ENCODE assay signal across 8 cellular contexts in genomic region chr2:70300771-70301343, GRCh38. TPM values are rescaled to one million over a fixed set of nuclear protein-coding genes. Genes with fewer than 3 reads are reported as not detected.
DNase-seq lines count a peak whose midpoint lies in the region; TF ChIP-seq lines count a peak whose summit lies in the region.

No MANE protein-coding gene starts in this region.

- H3K4me3 Mint-ChIP-seq in endothelial cell (ENCODE audit: unreplicated experiment) = peak overlapping the region; percentile 94

- no peaks in the 10 kb centered on the region for H3K9me3 ChIP-seq in parathyroid adenoma (ENCODE audit: control insufficient read depth, low read length)

- H3K4me1 ChIP-seq in parathyroid adenoma = peaks cover 6% of the 10 kb centered on the region

- H3K79me2 ChIP-seq in parathyroid adenoma = no peaks in the 10 kb centered on the region

- peak overlapping the region; percentile 77 for H3K9ac ChIP-seq in parathyroid adenoma

- H3K4me1 Mint-ChIP-seq in endothelial cell (ENCODE audit: unreplicated experiment) = no peaks in the 10 kb centered on the region

- no peaks in the 10 kb centered on the region for H3K36me3 ChIP-seq in parathyroid adenoma (ENCODE audit: control insufficient read depth, insufficient read depth, low read length)

- peak; percentile 39 for TF ChIP-seq CTCF in GM12865 (IDR thresholded peaks at IDR 0.05; ENCODE audit: insufficient read depth, low read depth, low read length, missing control alignments)
- TF ChIP-seq CTCF in endothelial cell (IDR thresholded peaks at IDR 0.05; ENCODE audit: unreplicated experiment) = no peak
- no peak for TF ChIP-seq CTCF in parathyroid adenoma (IDR thresholded peaks at IDR 0.05)

- H2AFZ ChIP-seq in parathyroid adenoma = peak overlapping the region; percentile 99

- intact Hi-C loops in posterior vena cava (cut with DNase I) = loop anchor here (5.0 to 10.0 kb wide), 2 partner anchors 314 to 389 kb away; no protein-coding TSS in a partner anchor

- peak overlapping the region; percentile 80 for H3K4me2 ChIP-seq in parathyroid adenoma (ENCODE audit: low read length)

- H3K9me3 Mint-ChIP-seq in endothelial cell (ENCODE audit: unreplicated experiment) = no peaks in the 10 kb centered on the region

- DNase-seq in GM12865 (ENCODE audit: low read depth) (peak; percentile 43), NCI-H82 treated with DMSO at 0.1 percent for 48 hours (lab: John Stamatoyannopoulos, UW; ENCODE audit: unreplicated experiment) (peak; percentile 30), endothelial cell (ENCODE audit: low spot score) (no peak), inferior parietal cortex (ENCODE audit: extremely low spot score) (no peak), globus pallidus (ENCODE audit: low spot score) (no peak), posterior vena cava (ENCODE audit: low spot score) (no peak), HuH-7 (ENCODE audit: low spot score) (no peak)

- H3K4me3 ChIP-seq in GM12865 (ENCODE audit: low read depth, low read length) = peak overlapping the region; percentile 75
- peak overlapping the region; percentile 81 for H3K4me3 ChIP-seq in parathyroid adenoma (ENCODE audit: low read depth, low read length)

- peak overlapping the region; percentile 88 for H3K27ac ChIP-seq in parathyroid adenoma

- H3K36me3 Mint-ChIP-seq in endothelial cell (ENCODE audit: low read depth, unreplicated experiment) = peaks cover 4% of the 10 kb centered on the region

- H3K27me3 Mint-ChIP-seq in endothelial cell (ENCODE audit: unreplicated experiment) = peaks cover 1% of the 10 kb centered on the region

- H3K27ac Mint-ChIP-seq in endothelial cell (ENCODE audit: unreplicated experiment) = no peak overlapping the region

- H3K27me3 ChIP-seq in parathyroid adenoma (ENCODE audit: control insufficient read depth, insufficient read depth, low read length) = no peaks in the 10 kb centered on the region

RNA-seq across cellular contexts. Expression of gene FAM136A, which starts 1.0 kb away (rescaled TPM):
- 37.9 TPM for total RNA-seq in endothelial cell (ENCODE audit: unreplicated experiment)
- total RNA-seq in posterior vena cava = 10 to 100 TPM; 19.2 to 24.7 TPM

RNA-seq across cellular contexts. Expression of gene SNRPG, which starts 7.3 kb away (rescaled TPM):
- total RNA-seq in endothelial cell (ENCODE audit: unreplicated experiment) = 176 TPM
- 100 to 1,000 TPM; 133 to 139 TPM for total RNA-seq in posterior vena cava

RNA-seq across cellular contexts. Expression of gene PCYOX1, which starts 42.9 kb away (rescaled TPM):
- total RNA-seq in endothelial cell (ENCODE audit: unreplicated experiment) = 52.2 TPM
- 10 to 100 TPM; 46.2 to 80.4 TPM for total RNA-seq in posterior vena cava

RNA-seq across cellular contexts. Expression of gene TIA1, which starts 52.4 kb away (rescaled TPM):
- total RNA-seq in endothelial cell (ENCODE audit: unreplicated experiment) (200 TPM), posterior vena cava (10 to 100 TPM; 53.4 to 77.3 TPM)

Comparison
In these comparisons a context has a peak if more than half of its experiments do, and no peak if none do; other contexts are left out.
1. DNase-seq: peak in GM12865 (single experiment) and NCI-H82 treated with DMSO at 0.1 percent for 48 hours (single experiment); none in endothelial cell (single experiment), inferior parietal cortex (single experiment), globus pallidus (single experiment), posterior vena cava (single experiment) and HuH-7 (single experiment).